ENCODE assay signal across 14 cellular contexts in the genomic region with DNA sequence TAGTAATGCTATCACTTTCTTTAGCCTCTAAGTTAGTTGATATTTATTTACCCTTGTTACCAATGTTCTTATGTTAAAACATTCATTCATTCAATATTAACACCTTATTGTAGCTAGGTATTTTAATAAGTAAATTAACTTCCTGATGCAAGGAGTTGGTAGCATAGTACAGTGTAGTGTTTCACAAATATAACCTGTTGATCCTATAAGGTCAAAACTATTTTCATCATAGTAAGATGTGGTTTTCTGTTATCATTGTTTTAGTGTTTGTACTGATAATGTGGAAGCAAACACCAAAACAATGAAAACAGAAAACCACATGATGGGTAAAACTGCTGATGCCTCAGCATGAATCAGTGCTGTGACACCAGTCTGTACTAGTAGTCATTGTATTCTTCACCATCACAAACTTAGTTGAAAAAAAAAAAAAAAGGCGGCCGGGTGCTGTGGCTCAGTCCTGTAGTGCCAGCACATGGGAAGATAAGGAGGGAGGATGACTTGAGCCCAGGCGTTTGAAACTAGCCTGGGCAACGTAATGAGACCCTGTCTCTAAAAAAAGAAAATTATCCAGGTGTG. TPM values are rescaled to one million over a fixed set of nuclear protein-coding genes. Genes with fewer than 3 reads are reported as not detected.
A peak's percentile ranks its signal among the peaks of the same experiment; 100 is the strongest.
DNase-seq lines count a peak whose midpoint lies in the region; ATAC-seq, FAIRE-seq and TF ChIP-seq lines count a peak whose summit lies in the region.
"Had no signal": no experiment of that assay in that cellular context is flagged by ENCODE, and none has a peak within 500 bp of the region (broad histone marks: within the 10 kb centered on the region; RNA-seq: fewer than 3 reads in every experiment).

No MANE protein-coding gene starts in this region.

- intact Hi-C loops in heart right ventricle (cut with DNase I) = no loop called here
- intact Hi-C loops in Caco-2 (cut with micrococcal nuclease; ENCODE audit: unreplicated experiment) = no loop called here

- no peaks in the 10 kb centered on the region for H3K9me3 Mint-ChIP-seq in Caco-2 (ENCODE audit: unreplicated experiment)
- H3K9me3 Mint-ChIP-seq: CD8-positive, alpha-beta memory T cell; nephron had no signal

- no peaks in the 10 kb centered on the region for H3K27me3 Mint-ChIP-seq in Caco-2 (ENCODE audit: insufficient read depth, unreplicated experiment)
- H3K27me3 Mint-ChIP-seq: CD8-positive, alpha-beta memory T cell had no signal

- CTCF ChIA-PET in Caco-2 (lab: Charles Lee) = no interaction called here

- POLR2A ChIA-PET in Caco-2 (lab: Charles Lee) = no interaction called here

- no TSS peak for BruUV-seq in Caco-2 (replicated peaks; lab: Mats Ljungman, UMichigan)

- in situ Hi-C loops in brain microvascular endothelial cell (cut with HindIII; ENCODE audit: low pct_ligation_motif_present, low sequenced_read_pairs) = no loop called here

- no peak for TF ChIP-seq POLR2A in GM12891 (IDR thresholded peaks at IDR 0.05; ENCODE audit: low read depth, low read length)

- peaks cover 26% of the 10 kb centered on the region for H3K36me3 Mint-ChIP-seq in Caco-2 (ENCODE audit: insufficient read depth, unreplicated experiment)

- H3K9ac ChIP-seq in Karpas-422 (ENCODE audit: low read length) (no peak overlapping the region), mesenchymal stem cell (ENCODE audit: low read length) (no peak overlapping the region)

- no peak overlapping the region for H3K23ac ChIP-seq in mesenchymal stem cell (ENCODE audit: low read length in 2 of 2)

- FAIRE-seq in GM12891 (lab: Jason Lieb, UNC) = peak; percentile 47

- WGBS in mesenchymal stem cell = 68% methylated on average over 4 of the region's 4 CpGs
- WGBS in heart right ventricle, 2 donors = 67 to 75% methylated on average over 4 of the region's 4 CpGs

- H3K27me3 ChIP-seq in Karpas-422 (ENCODE audit: low read length) (no peaks in the 10 kb centered on the region), brain microvascular endothelial cell (replicated peaks) (no peaks in the 10 kb centered on the region), mesenchymal stem cell (ENCODE audit: control insufficient read depth in 1 of 2, insufficient read depth in 1 of 2, low read length in 2 of 2) (no peaks in the 10 kb centered on the region), heart right ventricle (no peaks in the 10 kb centered on the region), Caco-2 (replicated peaks; ENCODE audit: control insufficient read depth, insufficient read depth, low read length) (no peaks in the 10 kb centered on the region)
- H3K27me3 ChIP-seq: heart left ventricle, sigmoid colon had no signal

- H3K4me1 ChIP-seq in Karpas-422 (ENCODE audit: low read length) = peaks cover 40% of the 10 kb centered on the region
- H3K4me1 ChIP-seq in mesenchymal stem cell (ENCODE audit: control insufficient read depth, insufficient read depth, low read depth, low read length) = no peaks in the 10 kb centered on the region
- H3K4me1 ChIP-seq in heart right ventricle = peaks cover 0 to 13% (median 0%) of the 10 kb centered on the region in 9 donors
- H3K4me1 ChIP-seq in Caco-2 = no peaks in the 10 kb centered on the region
- H3K4me1 ChIP-seq: left ventricle myocardium inferior, sigmoid colon had no signal

- ATAC-seq in heart right ventricle (no peak), omental fat pad (ENCODE audit: low FRiP score) (no peak)
- ATAC-seq: heart left ventricle had no signal

- DNase-seq in GM12891 (ENCODE audit: insufficient read length, low spot score) = no peak
- DNase-seq in Karpas-422 = no peak
- DNase-seq in brain microvascular endothelial cell = peak; percentile 52
- peak; percentile 38 for DNase-seq in mesenchymal stem cell
- DNase-seq in NAMALWA (ENCODE audit: low spot score) = no peak
- DNase-seq in heart right ventricle = no peak
- no peak for DNase-seq in omental fat pad (ENCODE audit: low spot score)
- DNase-seq in Caco-2 = no peak
- DNase-seq: CD8-positive, alpha-beta memory T cell; heart left ventricle; left ventricle myocardium inferior; sigmoid colon had no signal

- H3K14ac ChIP-seq in mesenchymal stem cell (ENCODE audit: low read length in 2 of 2) = no peak overlapping the region

- H3K27ac ChIP-seq in Karpas-422 (ENCODE audit: low read length) (peak overlapping the region; percentile 6; the same call in 1 of the 2 replicates), brain microvascular endothelial cell (no peak overlapping the region), mesenchymal stem cell (ENCODE audit: low read length, poor library complexity, severe bottlenecking) (no peak overlapping the region), heart right ventricle (no peak overlapping the region)
- H3K27ac ChIP-seq: heart left ventricle, left ventricle myocardium inferior, RWPE1, sigmoid colon had no signal

- no peak overlapping the region for H3K4me3 Mint-ChIP-seq in Caco-2 (ENCODE audit: unreplicated experiment)
- H3K4me3 Mint-ChIP-seq: CD8-positive, alpha-beta memory T cell; nephron had no signal

- no peaks in the 10 kb centered on the region for H3K4me1 Mint-ChIP-seq in Caco-2 (ENCODE audit: low read depth, unreplicated experiment)
- H3K4me1 Mint-ChIP-seq: nephron had no signal

- H2BK12ac ChIP-seq in mesenchymal stem cell (ENCODE audit: low read length in 2 of 2) = no peak overlapping the region

- H3K79me2 ChIP-seq in Karpas-422 (ENCODE audit: low read length) = peaks cover 83% of the 10 kb centered on the region

- H3K36me3 ChIP-seq in Karpas-422 (ENCODE audit: insufficient read depth, low read length) (peaks cover 74% of the 10 kb centered on the region), brain microvascular endothelial cell (replicated peaks) (no peaks in the 10 kb centered on the region), mesenchymal stem cell (ENCODE audit: control insufficient read depth in 1 of 2, insufficient read depth in 2 of 2, low read depth in 1 of 2, low read length in 2 of 2) (peaks cover 15 to 38% of the 10 kb centered on the region in 2 experiments), heart right ventricle (peaks cover 0 to 36% (median 0%) of the 10 kb centered on the region in 9 donors), Caco-2 (ENCODE audit: control insufficient read depth, insufficient read depth, low read length) (no peaks in the 10 kb centered on the region)

- H3K79me1 ChIP-seq in mesenchymal stem cell (replicated peaks; ENCODE audit: low read length, poor library complexity, severe bottlenecking) = peaks cover 24% of the 10 kb centered on the region

- H2BK5ac ChIP-seq in mesenchymal stem cell (ENCODE audit: low read depth, low read length, poor library complexity, severe bottlenecking) = no peak overlapping the region

- no peak overlapping the region for H3K4ac ChIP-seq in mesenchymal stem cell (ENCODE audit: low read depth in 1 of 2, low read length in 2 of 2)

- H2BK120ac ChIP-seq in mesenchymal stem cell (ENCODE audit: low read depth, low read length) = no peak overlapping the region

- no peak overlapping the region for H4K8ac ChIP-seq in mesenchymal stem cell (ENCODE audit: low read length)

- no peaks in the 10 kb centered on the region for H3K9me2 ChIP-seq in Karpas-422 (replicated peaks; ENCODE audit: insufficient read depth, low read length)

- H2AK5ac ChIP-seq in mesenchymal stem cell (ENCODE audit: low read length, severe bottlenecking) = no peak overlapping the region

- H3K9me3 ChIP-seq in Karpas-422 (ENCODE audit: low read length) = no peaks in the 10 kb centered on the region
- no peaks in the 10 kb centered on the region for H3K9me3 ChIP-seq in mesenchymal stem cell (ENCODE audit: control insufficient read depth, low read length)
- no peaks in the 10 kb centered on the region for H3K9me3 ChIP-seq in heart right ventricle
- no peaks in the 10 kb centered on the region for H3K9me3 ChIP-seq in Caco-2
- H3K9me3 ChIP-seq: heart left ventricle, left ventricle myocardium inferior, sigmoid colon had no signal

- H2BK15ac ChIP-seq in mesenchymal stem cell (ENCODE audit: low read depth, poor library complexity, severe bottlenecking) = no peak overlapping the region

- H4K20me1 ChIP-seq in Karpas-422 (ENCODE audit: insufficient read depth, low read depth, low read length) = no peaks in the 10 kb centered on the region

- H2AFZ ChIP-seq in Karpas-422 (ENCODE audit: low read length) (no peak overlapping the region), mesenchymal stem cell (ENCODE audit: low read depth, low read length) (no peak overlapping the region)

- no peak overlapping the region for H3K18ac ChIP-seq in mesenchymal stem cell (ENCODE audit: low read depth in 1 of 2, low read length in 2 of 2)

- H3K4me3 ChIP-seq in Karpas-422 (ENCODE audit: low read length) (no peak overlapping the region), brain microvascular endothelial cell (ENCODE audit: low read depth, low read length) (no peak overlapping the region), mesenchymal stem cell (ENCODE audit: insufficient read depth in 1 of 2, low read depth in 1 of 2, low read length in 2 of 2) (no peak overlapping the region), heart right ventricle (no peak overlapping the region), Caco-2 (ENCODE audit: low read depth, low read length) (no peak overlapping the region)
- H3K4me3 ChIP-seq: heart left ventricle, left ventricle myocardium inferior, sigmoid colon had no signal

- TF ChIP-seq CTCF in brain microvascular endothelial cell (IDR thresholded peaks at IDR 0.05; ENCODE audit: low read depth, low read length, missing control alignments) (no peak), heart right ventricle (IDR thresholded peaks at IDR 0.05) (no peak), omental fat pad (IDR thresholded peaks at IDR 0.05) (no peak), Caco-2 (IDR thresholded peaks at IDR 0.05; ENCODE audit: insufficient read depth in 1 of 2, low read depth in 1 of 2, low read length in 1 of 2, severe bottlenecking in 1 of 2, unreplicated experiment in 1 of 2) (no peak)

- H3K4me2 ChIP-seq in Karpas-422 (ENCODE audit: low read depth, low read length, poor library complexity, severe bottlenecking) (no peak overlapping the region), mesenchymal stem cell (ENCODE audit: low read length, poor library complexity, severe bottlenecking) (no peak overlapping the region)

- H3K27ac Mint-ChIP-seq in Caco-2 (ENCODE audit: unreplicated experiment) = no peak overlapping the region
- H3K27ac Mint-ChIP-seq: CD8-positive, alpha-beta memory T cell; nephron had no signal

- no peak overlapping the region for H4K91ac ChIP-seq in mesenchymal stem cell (ENCODE audit: low read length)

TF ChIP-seq in GM12891, 5 proteins besides CTCF, POLR2A, EP300 and RAD21 (continues in another document):
- TF ChIP-seq TAF1 (IDR thresholded peaks at IDR 0.05; ENCODE audit: low read depth, low read length) (no peak), POLR2AphosphoS5 (IDR thresholded peaks at IDR 0.05; ENCODE audit: low read depth, low read length) (no peak), PAX5 (IDR thresholded peaks at IDR 0.05; ENCODE audit: insufficient read depth, low read length, severe bottlenecking) (no peak), POU2F2 (IDR thresholded peaks at IDR 0.05; ENCODE audit: low read depth, low read length) (no peak)

RNA-seq across cellular contexts. Expression of gene ZCCHC7, which starts 36.5 kb away (rescaled TPM):
- 43.5 TPM for polyA plus RNA-seq in GM12891 (2012; ENCODE audit: low read depth, missing spikeins)
- 58.4 and 85.1 TPM in 2 replicates for total RNA-seq in Karpas-422 (2014; rRNA removed; shearing (Covaris generic); ENCODE audit: low replicate concordance)
- polyA plus RNA-seq in mesenchymal stem cell (2013, experiment 1 of 2) = 27.6 TPM
- 28.3 TPM for polyA plus RNA-seq in mesenchymal stem cell (2013, experiment 2 of 2)
- total RNA-seq in heart right ventricle (10 to 100 TPM in 5 of 10 donors, 1 to 10 TPM in 5; 7.8 to 11.9 (median 9.8) TPM), omental fat pad (10 to 100 TPM; 11.7 to 24.6 (median 13.6) TPM), Caco-2 (2022) (22.0 and 23.2 TPM in 2 replicates)
- polyA plus RNA-seq in heart right ventricle = 1 to 10 TPM; 4.3 to 7.2 TPM

Comparison
In these comparisons a context has a peak if more than half of its experiments do, and no peak if none do; other contexts are left out.
1. DNase-seq: peak in brain microvascular endothelial cell (single experiment) and mesenchymal stem cell (single experiment); none in GM12891 (single experiment), Karpas-422 (single experiment), NAMALWA (single experiment), heart right ventricle (0 of 2), omental fat pad (single experiment) and Caco-2 (0 of 2).